8 cellular contexts compared by ENCODE assay signal in genomic region chr3:132180337-132180791, GRCh38.
DNase-seq lines count a peak whose midpoint lies in the region; ATAC-seq, FAIRE-seq and TF ChIP-seq lines count a peak whose summit lies in the region.

No MANE protein-coding gene starts in this region.

- H3K27me3 ChIP-seq in cardiac muscle cell (no peaks in the 10 kb centered on the region), right cardiac atrium (ENCODE audit: control insufficient read depth, insufficient read depth) (no peaks in the 10 kb centered on the region), ascending aorta (no peaks in the 10 kb centered on the region), vagina (no peaks in the 10 kb centered on the region)

- WGBS in right cardiac atrium = 21% methylated on average over 3 of the region's 3 CpGs

- no peak for ATAC-seq in right cardiac atrium
- ATAC-seq in HG03135 (IDR thresholded peaks at IDR 0.05; ENCODE audit: unreplicated experiment) = peak; percentile 59
- ATAC-seq in HG02623 (IDR thresholded peaks at IDR 0.05; ENCODE audit: unreplicated experiment) = no peak

- H3K9me3 ChIP-seq in cardiac muscle cell (ENCODE audit: low read depth) = no peaks in the 10 kb centered on the region
- H3K9me3 ChIP-seq in right cardiac atrium (ENCODE audit: control insufficient read depth, low read length) = no peaks in the 10 kb centered on the region
- H3K9me3 ChIP-seq in ascending aorta = no peaks in the 10 kb centered on the region
- no peaks in the 10 kb centered on the region for H3K9me3 ChIP-seq in vagina

- H3K4me1 ChIP-seq in cardiac muscle cell (ENCODE audit: low read depth) = no peaks in the 10 kb centered on the region
- no peaks in the 10 kb centered on the region for H3K4me1 ChIP-seq in right cardiac atrium (ENCODE audit: control insufficient read depth, insufficient read depth, low read length)
- H3K4me1 ChIP-seq in ascending aorta = no peaks in the 10 kb centered on the region
- no peaks in the 10 kb centered on the region for H3K4me1 ChIP-seq in vagina

- H3K27ac ChIP-seq in cardiac muscle cell (no peak overlapping the region), right cardiac atrium (ENCODE audit: low read length) (no peak overlapping the region), ascending aorta (no peak overlapping the region), vagina (no peak overlapping the region)

- no peak for TF ChIP-seq POLR2A in vagina (IDR thresholded peaks at IDR 0.05)

- intact Hi-C loops in right cardiac atrium (cut with DNase I) (loop anchor here in 3 of 4 donors (5.0 to 10.0 kb wide), 2 partner anchors 143 to 146 kb away; partner anchors contain the start of gene CPNE4 (in 3 of the 3)), ascending aorta (cut with DNase I) (loop anchor here (1.0 to 5.0 kb wide), 2 partner anchors 142 to 383 kb away; no protein-coding TSS in a partner anchor), vagina (cut with DNase I) (no loop called here)

- H3K36me3 ChIP-seq in cardiac muscle cell (no peaks in the 10 kb centered on the region), ascending aorta (no peaks in the 10 kb centered on the region), vagina (no peaks in the 10 kb centered on the region)

- FAIRE-seq in islet of Langerhans (lab: Jason Lieb, UNC) = peak; percentile 96

- H3K4me3 ChIP-seq in cardiac muscle cell (no peak overlapping the region), right cardiac atrium (ENCODE audit: low read length) (no peak overlapping the region), ascending aorta (no peak overlapping the region), vagina (no peak overlapping the region)

- peak; percentile 74 to 75 for DNase-seq in cardiac muscle cell (ENCODE audit: low read depth in 1 of 2, low spot score in 1 of 2)
- DNase-seq in right cardiac atrium = no peak
- peak; percentile 24 for DNase-seq in NCI-H345 treated with DMSO at 0.1 percent for 48 hours (lab: John Stamatoyannopoulos, UW; ENCODE audit: unreplicated experiment)
- no peak for DNase-seq in ascending aorta (ENCODE audit: low spot score in 2 of 2)
- DNase-seq in vagina (ENCODE audit: extremely low spot score in 2 of 2) = no peak

- TF ChIP-seq CTCF in cardiac muscle cell (IDR thresholded peaks at IDR 0.05; ENCODE audit: low read depth, low read length) (peak; percentile 61), ascending aorta (IDR thresholded peaks at IDR 0.05) (peak; percentile 15 to 60 (median 37)), vagina (IDR thresholded peaks at IDR 0.05) (peak in 2 of 3 experiments; percentile 1 to 30)

Comparison
In these comparisons a context has a peak if more than half of its experiments do, and no peak if none do; other contexts are left out.
1. DNase-seq: peak in cardiac muscle cell (2 of 2) and NCI-H345 treated with DMSO at 0.1 percent for 48 hours (single experiment); none in right cardiac atrium (0 of 3), ascending aorta (0 of 2) and vagina (0 of 2).
2. Peak in every context shown above with its lines, with median percentiles within 50 percentile points of each other: CTCF ChIP-seq.